Comparison of ENCODE assay signal across 1 cellular context in the genomic region with DNA sequence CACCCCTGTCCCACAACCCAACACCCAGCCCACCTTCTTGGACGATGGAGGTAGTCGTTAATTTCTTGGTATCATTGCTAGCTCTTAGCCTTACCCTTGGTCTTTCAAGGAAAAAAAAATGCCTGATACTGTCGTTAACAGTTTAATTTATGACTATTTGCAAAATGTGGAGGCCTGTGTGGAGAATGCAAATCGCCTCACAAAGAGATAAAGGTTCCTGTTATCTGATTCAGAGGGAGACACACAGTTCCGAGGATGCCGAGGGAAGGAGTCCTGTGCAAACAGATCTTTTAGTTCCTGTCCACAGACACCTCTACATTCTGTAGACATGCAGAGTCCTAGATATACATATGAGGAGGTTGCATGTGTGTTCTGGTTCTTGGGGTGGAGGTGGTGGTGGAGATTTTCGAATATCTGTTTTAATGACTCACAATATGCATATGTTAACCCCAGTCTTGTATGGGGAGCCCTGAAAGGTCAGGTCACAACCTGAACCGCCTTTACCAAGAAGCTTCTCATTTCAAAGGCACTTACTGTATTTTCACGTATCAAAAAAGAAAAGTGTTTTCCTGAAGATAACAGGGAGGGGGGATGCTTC.
TF ChIP-seq lines count a peak whose summit lies in the region.

No MANE protein-coding gene starts in this region.

TF ChIP-seq in HepG2, 621 proteins besides CTCF, POLR2A, EP300 and RAD21 (continued from another document):
- TF ChIP-seq, protein P1, sequence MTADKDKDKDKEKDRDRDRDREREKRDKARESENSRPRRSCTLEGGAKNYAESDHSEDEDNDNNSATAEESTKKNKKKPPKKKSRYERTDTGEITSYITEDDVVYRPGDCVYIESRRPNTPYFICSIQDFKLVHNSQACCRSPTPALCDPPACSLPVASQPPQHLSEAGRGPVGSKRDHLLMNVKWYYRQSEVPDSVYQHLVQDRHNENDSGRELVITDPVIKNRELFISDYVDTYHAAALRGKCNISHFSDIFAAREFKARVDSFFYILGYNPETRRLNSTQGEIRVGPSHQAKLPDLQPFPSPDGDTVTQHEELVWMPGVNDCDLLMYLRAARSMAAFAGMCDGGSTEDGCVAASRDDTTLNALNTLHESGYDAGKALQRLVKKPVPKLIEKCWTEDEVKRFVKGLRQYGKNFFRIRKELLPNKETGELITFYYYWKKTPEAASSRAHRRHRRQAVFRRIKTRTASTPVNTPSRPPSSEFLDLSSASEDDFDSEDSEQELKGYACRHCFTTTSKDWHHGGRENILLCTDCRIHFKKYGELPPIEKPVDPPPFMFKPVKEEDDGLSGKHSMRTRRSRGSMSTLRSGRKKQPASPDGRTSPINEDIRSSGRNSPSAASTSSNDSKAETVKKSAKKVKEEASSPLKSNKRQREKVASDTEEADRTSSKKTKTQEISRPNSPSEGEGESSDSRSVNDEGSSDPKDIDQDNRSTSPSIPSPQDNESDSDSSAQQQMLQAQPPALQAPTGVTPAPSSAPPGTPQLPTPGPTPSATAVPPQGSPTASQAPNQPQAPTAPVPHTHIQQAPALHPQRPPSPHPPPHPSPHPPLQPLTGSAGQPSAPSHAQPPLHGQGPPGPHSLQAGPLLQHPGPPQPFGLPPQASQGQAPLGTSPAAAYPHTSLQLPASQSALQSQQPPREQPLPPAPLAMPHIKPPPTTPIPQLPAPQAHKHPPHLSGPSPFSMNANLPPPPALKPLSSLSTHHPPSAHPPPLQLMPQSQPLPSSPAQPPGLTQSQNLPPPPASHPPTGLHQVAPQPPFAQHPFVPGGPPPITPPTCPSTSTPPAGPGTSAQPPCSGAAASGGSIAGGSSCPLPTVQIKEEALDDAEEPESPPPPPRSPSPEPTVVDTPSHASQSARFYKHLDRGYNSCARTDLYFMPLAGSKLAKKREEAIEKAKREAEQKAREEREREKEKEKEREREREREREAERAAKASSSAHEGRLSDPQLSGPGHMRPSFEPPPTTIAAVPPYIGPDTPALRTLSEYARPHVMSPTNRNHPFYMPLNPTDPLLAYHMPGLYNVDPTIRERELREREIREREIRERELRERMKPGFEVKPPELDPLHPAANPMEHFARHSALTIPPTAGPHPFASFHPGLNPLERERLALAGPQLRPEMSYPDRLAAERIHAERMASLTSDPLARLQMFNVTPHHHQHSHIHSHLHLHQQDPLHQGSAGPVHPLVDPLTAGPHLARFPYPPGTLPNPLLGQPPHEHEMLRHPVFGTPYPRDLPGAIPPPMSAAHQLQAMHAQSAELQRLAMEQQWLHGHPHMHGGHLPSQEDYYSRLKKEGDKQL (CRISPR knock-in tag; IDR thresholded peaks at IDR 0.05; ENCODE audit: low read depth), result no peak
- no peak for TF ChIP-seq SALL1 (CRISPR knock-in tag; IDR thresholded peaks at IDR 0.05)
- TF ChIP-seq ZNF749 (CRISPR knock-in tag; IDR thresholded peaks at IDR 0.05; ENCODE audit: borderline replicate concordance), result no peak
- TF ChIP-seq, protein P2, sequence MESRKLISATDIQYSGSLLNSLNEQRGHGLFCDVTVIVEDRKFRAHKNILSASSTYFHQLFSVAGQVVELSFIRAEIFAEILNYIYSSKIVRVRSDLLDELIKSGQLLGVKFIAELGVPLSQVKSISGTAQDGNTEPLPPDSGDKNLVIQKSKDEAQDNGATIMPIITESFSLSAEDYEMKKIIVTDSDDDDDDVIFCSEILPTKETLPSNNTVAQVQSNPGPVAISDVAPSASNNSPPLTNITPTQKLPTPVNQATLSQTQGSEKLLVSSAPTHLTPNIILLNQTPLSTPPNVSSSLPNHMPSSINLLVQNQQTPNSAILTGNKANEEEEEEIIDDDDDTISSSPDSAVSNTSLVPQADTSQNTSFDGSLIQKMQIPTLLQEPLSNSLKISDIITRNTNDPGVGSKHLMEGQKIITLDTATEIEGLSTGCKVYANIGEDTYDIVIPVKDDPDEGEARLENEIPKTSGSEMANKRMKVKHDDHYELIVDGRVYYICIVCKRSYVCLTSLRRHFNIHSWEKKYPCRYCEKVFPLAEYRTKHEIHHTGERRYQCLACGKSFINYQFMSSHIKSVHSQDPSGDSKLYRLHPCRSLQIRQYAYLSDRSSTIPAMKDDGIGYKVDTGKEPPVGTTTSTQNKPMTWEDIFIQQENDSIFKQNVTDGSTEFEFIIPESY (CRISPR knock-in tag; IDR thresholded peaks at IDR 0.05), result no peak
- TF ChIP-seq, protein P3, sequence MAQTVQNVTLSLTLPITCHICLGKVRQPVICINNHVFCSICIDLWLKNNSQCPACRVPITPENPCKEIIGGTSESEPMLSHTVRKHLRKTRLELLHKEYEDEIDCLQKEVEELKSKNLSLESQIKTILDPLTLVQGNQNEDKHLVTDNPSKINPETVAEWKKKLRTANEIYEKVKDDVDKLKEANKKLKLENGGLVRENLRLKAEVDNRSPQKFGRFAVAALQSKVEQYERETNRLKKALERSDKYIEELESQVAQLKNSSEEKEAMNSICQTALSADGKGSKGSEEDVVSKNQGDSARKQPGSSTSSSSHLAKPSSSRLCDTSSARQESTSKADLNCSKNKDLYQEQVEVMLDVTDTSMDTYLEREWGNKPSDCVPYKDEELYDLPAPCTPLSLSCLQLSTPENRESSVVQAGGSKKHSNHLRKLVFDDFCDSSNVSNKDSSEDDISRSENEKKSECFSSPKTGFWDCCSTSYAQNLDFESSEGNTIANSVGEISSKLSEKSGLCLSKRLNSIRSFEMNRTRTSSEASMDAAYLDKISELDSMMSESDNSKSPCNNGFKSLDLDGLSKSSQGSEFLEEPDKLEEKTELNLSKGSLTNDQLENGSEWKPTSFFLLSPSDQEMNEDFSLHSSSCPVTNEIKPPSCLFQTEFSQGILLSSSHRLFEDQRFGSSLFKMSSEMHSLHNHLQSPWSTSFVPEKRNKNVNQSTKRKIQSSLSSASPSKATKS (CRISPR knock-in tag; IDR thresholded peaks at IDR 0.05), result no peak
- no peak for TF ChIP-seq RARA (CRISPR knock-in tag; IDR thresholded peaks at IDR 0.05)
- no peak for TF ChIP-seq ZNF33A (CRISPR knock-in tag; IDR thresholded peaks at IDR 0.05; ENCODE audit: borderline replicate concordance)
- no peak for TF ChIP-seq ZNF432 (CRISPR knock-in tag; IDR thresholded peaks at IDR 0.05; ENCODE audit: borderline replicate concordance)
- TF ChIP-seq ZNF451 (CRISPR knock-in tag; IDR thresholded peaks at IDR 0.05), result no peak
- no peak for TF ChIP-seq ZNF598 (CRISPR knock-in tag; IDR thresholded peaks at IDR 0.05; ENCODE audit: borderline replicate concordance)
- TF ChIP-seq, protein P4, sequence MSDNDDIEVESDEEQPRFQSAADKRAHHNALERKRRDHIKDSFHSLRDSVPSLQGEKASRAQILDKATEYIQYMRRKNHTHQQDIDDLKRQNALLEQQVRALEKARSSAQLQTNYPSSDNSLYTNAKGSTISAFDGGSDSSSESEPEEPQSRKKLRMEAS (IDR thresholded peaks at IDR 0.05), result no peak
- no peak for TF ChIP-seq CBX2 (IDR thresholded peaks at IDR 0.05; ENCODE audit: low read depth, low read length)
- TF ChIP-seq CBX2 (CRISPR knock-in tag; IDR thresholded peaks at IDR 0.05; ENCODE audit: low read depth), result no peak
- TF ChIP-seq, protein P5, sequence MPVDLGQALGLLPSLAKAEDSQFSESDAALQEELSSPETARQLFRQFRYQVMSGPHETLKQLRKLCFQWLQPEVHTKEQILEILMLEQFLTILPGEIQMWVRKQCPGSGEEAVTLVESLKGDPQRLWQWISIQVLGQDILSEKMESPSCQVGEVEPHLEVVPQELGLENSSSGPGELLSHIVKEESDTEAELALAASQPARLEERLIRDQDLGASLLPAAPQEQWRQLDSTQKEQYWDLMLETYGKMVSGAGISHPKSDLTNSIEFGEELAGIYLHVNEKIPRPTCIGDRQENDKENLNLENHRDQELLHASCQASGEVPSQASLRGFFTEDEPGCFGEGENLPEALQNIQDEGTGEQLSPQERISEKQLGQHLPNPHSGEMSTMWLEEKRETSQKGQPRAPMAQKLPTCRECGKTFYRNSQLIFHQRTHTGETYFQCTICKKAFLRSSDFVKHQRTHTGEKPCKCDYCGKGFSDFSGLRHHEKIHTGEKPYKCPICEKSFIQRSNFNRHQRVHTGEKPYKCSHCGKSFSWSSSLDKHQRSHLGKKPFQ (CRISPR knock-in tag; IDR thresholded peaks at IDR 0.05; ENCODE audit: insufficient replicate concordance), result no peak
- TF ChIP-seq, protein P6, sequence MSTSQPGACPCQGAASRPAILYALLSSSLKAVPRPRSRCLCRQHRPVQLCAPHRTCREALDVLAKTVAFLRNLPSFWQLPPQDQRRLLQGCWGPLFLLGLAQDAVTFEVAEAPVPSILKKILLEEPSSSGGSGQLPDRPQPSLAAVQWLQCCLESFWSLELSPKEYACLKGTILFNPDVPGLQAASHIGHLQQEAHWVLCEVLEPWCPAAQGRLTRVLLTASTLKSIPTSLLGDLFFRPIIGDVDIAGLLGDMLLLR (CRISPR knock-in tag; IDR thresholded peaks at IDR 0.05), result no peak
- TF ChIP-seq, protein P7, sequence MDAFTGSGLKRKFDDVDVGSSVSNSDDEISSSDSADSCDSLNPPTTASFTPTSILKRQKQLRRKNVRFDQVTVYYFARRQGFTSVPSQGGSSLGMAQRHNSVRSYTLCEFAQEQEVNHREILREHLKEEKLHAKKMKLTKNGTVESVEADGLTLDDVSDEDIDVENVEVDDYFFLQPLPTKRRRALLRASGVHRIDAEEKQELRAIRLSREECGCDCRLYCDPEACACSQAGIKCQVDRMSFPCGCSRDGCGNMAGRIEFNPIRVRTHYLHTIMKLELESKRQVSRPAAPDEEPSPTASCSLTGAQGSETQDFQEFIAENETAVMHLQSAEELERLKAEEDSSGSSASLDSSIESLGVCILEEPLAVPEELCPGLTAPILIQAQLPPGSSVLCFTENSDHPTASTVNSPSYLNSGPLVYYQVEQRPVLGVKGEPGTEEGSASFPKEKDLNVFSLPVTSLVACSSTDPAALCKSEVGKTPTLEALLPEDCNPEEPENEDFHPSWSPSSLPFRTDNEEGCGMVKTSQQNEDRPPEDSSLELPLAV (CRISPR knock-in tag; conservative IDR thresholded peaks at IDR 0.05; ENCODE audit: low read depth), result no peak
